In the genomic region with DNA sequence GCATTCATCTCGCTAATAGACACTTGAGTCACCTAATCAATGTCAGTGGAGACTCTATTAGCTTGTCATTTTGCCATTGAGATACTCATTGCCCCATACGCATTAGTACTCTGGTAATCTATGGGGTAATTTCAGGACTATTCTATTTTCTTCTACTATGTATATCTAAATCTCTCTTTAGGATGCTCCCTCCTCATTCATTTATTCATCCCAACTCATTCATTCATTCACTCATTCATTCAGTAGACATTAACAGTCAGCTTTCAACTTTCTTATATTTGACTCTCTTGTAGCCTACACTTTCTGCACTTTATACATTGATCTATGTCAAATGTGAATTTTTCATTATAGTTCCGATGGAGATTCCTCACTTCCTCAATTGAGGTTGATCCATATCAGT, we compare ENCODE assay signal across 1 cellular context.
TF ChIP-seq lines count a peak whose summit lies in the region.

No MANE protein-coding gene starts in this region.

TF ChIP-seq in K562, 482 proteins besides CTCF, POLR2A, EP300 and RAD21 (continued from another document):
- TF ChIP-seq KDM2B (CRISPR knock-in tag; IDR thresholded peaks at IDR 0.05) (no peak), U2AF1 (optimal IDR thresholded peaks at IDR 0.05; ENCODE audit: low read depth, low read length) (no peak)
